8 cellular contexts compared by ENCODE assay signal in genomic region chr1:89483010-89483756, GRCh38. TPM values are rescaled to one million over a fixed set of nuclear protein-coding genes. Genes with fewer than 3 reads are reported as not detected.
DNase-seq lines count a peak whose midpoint lies in the region; ATAC-seq and TF ChIP-seq lines count a peak whose summit lies in the region.

No MANE protein-coding gene starts in this region.

- no peaks in the 10 kb centered on the region for H3K4me1 ChIP-seq in heart left ventricle

- TF ChIP-seq CTCF in CD14-positive monocyte (IDR thresholded peaks at IDR 0.05) (peak; percentile 87), heart left ventricle (IDR thresholded peaks at IDR 0.05) (peak; percentile 71 to 90 (median 80))

- H3K36me3 Mint-ChIP-seq in CD14-positive monocyte = no peaks in the 10 kb centered on the region
- peaks cover 3% of the 10 kb centered on the region for H3K36me3 Mint-ChIP-seq in activated naive CD8-positive, alpha-beta T cell treated with anti-CD3 and anti-CD28 coated beads, Interleukin-2, amount 50 U/mL, for 24 hours (ENCODE audit: low read depth)

- 18 to 20% (median 19%) methylated on average over 3 of the region's 3 CpGs for WGBS in heart left ventricle, 4 donors

- no peak for TF ChIP-seq POLR2A in heart left ventricle (IDR thresholded peaks at IDR 0.05)

- H3K4me3 Mint-ChIP-seq in CD14-positive monocyte = no peak overlapping the region
- no peak overlapping the region for H3K4me3 Mint-ChIP-seq in activated naive CD8-positive, alpha-beta T cell treated with anti-CD3 and anti-CD28 coated beads, Interleukin-2, amount 50 U/mL, for 24 hours

- H3K27ac ChIP-seq in heart left ventricle = no peak overlapping the region

- H3K4me1 Mint-ChIP-seq in CD14-positive monocyte = peaks cover 14% of the 10 kb centered on the region
- H3K4me1 Mint-ChIP-seq in activated naive CD8-positive, alpha-beta T cell treated with anti-CD3 and anti-CD28 coated beads, Interleukin-2, amount 50 U/mL, for 24 hours = peaks cover 24% of the 10 kb centered on the region

- H3K9me3 ChIP-seq in heart left ventricle = peaks cover 0 to 10% (median 0%) of the 10 kb centered on the region in 12 donors

- H3K36me3 ChIP-seq in heart left ventricle = no peaks in the 10 kb centered on the region

- intact Hi-C loops in CD14-positive monocyte (cut with micrococcal nuclease) (loop anchor here (5.0 to 10.0 kb wide), 2 partner anchors 114 to 282 kb away; no protein-coding TSS in a partner anchor), heart left ventricle (cut with DNase I) (loop anchor here in 9 of 10 donors (1.0 to 10.0 kb wide), 11 partner anchors 114 to 512 kb away; partner anchors contain the start of gene ZNF326 (in 1 of the 9))

- H3K27me3 ChIP-seq in heart left ventricle = no peaks in the 10 kb centered on the region

- peaks cover 1 to 3% (median 2%) of the 10 kb centered on the region in 3 donors for H3K27me3 Mint-ChIP-seq in CD14-positive monocyte (ENCODE audit: low read depth in 3 of 3)
- no peaks in the 10 kb centered on the region for H3K27me3 Mint-ChIP-seq in activated naive CD8-positive, alpha-beta T cell treated with anti-CD3 and anti-CD28 coated beads, Interleukin-2, amount 50 U/mL, for 24 hours

- no peak overlapping the region for H3K4me3 ChIP-seq in heart left ventricle

- peaks cover 11 to 20% (median 15%) of the 10 kb centered on the region in 7 donors for H3K9me3 Mint-ChIP-seq in CD14-positive monocyte
- H3K9me3 Mint-ChIP-seq in activated naive CD8-positive, alpha-beta T cell treated with anti-CD3 and anti-CD28 coated beads, Interleukin-2, amount 50 U/mL, for 24 hours = peaks cover 20% of the 10 kb centered on the region

- DNase-seq in CD14-positive monocyte (ENCODE audit: low spot score) (peak; percentile 62), NCI-H1436 (lab: John Stamatoyannopoulos, UW) (peak; percentile 64), SW 1271 (lab: John Stamatoyannopoulos, UW) (peak; percentile 29 to 72), heart left ventricle (peak; percentile 64 to 82 (median 76)), pulmonary artery endothelial cell (ENCODE audit: low read depth, low spot score) (peak; percentile 58)
- peak; percentile 78 for DNase-seq in activated naive CD8-positive, alpha-beta T cell treated with anti-CD3 and anti-CD28 coated beads, Interleukin-2, amount 50 U/mL, for 24 hours

- ATAC-seq in GM21786 (IDR thresholded peaks at IDR 0.05; ENCODE audit: unreplicated experiment) (peak; percentile 81), heart left ventricle (peak in 3 of 4 donors; percentile 71 to 85 (median 80)), HG03045 (IDR thresholded peaks at IDR 0.05; ENCODE audit: unreplicated experiment) (no peak)
- ATAC-seq in activated naive CD8-positive, alpha-beta T cell treated with anti-CD3 and anti-CD28 coated beads, Interleukin-2, amount 50 U/mL, for 24 hours = peak; percentile 77

- H3K27ac Mint-ChIP-seq in CD14-positive monocyte = no peak overlapping the region
- no peak overlapping the region for H3K27ac Mint-ChIP-seq in activated naive CD8-positive, alpha-beta T cell treated with anti-CD3 and anti-CD28 coated beads, Interleukin-2, amount 50 U/mL, for 24 hours

RNA-seq across cellular contexts. Expression of gene LRRC8B, which starts 41.4 kb away (rescaled TPM):
- polyA plus RNA-seq in CD14-positive monocyte (1 to 10 TPM; 4.5 to 7.9 TPM), heart left ventricle (1 to 10 TPM in 1 of 2 donors, under 1 TPM in 1; 0.91 to 4.7 TPM)
- total RNA-seq in heart left ventricle (10 to 100 TPM in 1 of 9 donors, 1 to 10 TPM in 8; 3.4 to 10.4 (median 5.0) TPM), pulmonary artery endothelial cell (8.8 and 16.1 TPM in 2 replicates)
